Comparison of ENCODE assay signal across 8 cellular contexts in the genomic region with DNA sequence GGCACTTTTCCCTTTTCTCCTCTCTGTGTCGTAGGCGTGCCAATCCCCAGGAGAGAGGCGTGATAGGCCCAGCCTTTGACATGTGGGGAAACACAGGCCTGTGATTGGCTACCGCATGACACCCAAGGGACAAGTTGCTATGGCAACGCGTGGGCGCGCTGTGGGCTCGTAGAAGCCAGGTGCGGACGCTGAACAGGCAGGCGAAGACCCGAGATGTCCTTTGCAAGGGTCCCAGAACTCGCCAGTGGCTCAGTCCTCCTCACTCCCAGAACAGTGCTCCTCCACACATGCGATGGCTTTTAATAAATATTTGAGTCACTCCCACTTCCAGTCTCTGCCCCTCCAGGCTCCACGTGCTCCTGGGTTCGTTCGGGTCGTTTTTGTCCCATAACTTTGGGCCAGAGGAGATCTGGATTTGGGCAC. TPM values are rescaled to one million over a fixed set of nuclear protein-coding genes. Genes with fewer than 3 reads are reported as not detected.
DNase-seq lines count a peak whose midpoint lies in the region; ATAC-seq lines count a peak whose summit lies in the region.

No MANE protein-coding gene starts in this region.

- H3K27me3 Mint-ChIP-seq in activated T-helper 17 cell treated with anti-CD3 and anti-CD28 coated beads, Interleukin-2, amount 50 U/mL, for 72 hours = no peaks in the 10 kb centered on the region
- H3K27me3 Mint-ChIP-seq in natural killer cell treated with Interleukin-12 subunit alpha and Interleukin-12 subunit beta and Interleukin-15 and Interleukin-18, amount 100 ng/mL, for 72 hours = peaks cover 0 to 2% of the 10 kb centered on the region in 2 donors
- H3K27me3 Mint-ChIP-seq in stimulated activated memory B cell treated with anti-CD40 and anti-IgM and Interleukin-4, amounts not matched to agents 10 μg/mL and 1 μg/mL and 100 μg/mL, for 72 hours = peaks cover 9% of the 10 kb centered on the region

- H3K4me3 Mint-ChIP-seq in activated T-helper 17 cell treated with anti-CD3 and anti-CD28 coated beads, Interleukin-2, amount 50 U/mL, for 72 hours = peak overlapping the region; percentile 68
- H3K4me3 Mint-ChIP-seq in natural killer cell treated with Interleukin-12 subunit alpha and Interleukin-12 subunit beta and Interleukin-15 and Interleukin-18, amount 100 ng/mL, for 72 hours = peak overlapping the region; percentile 62
- peak overlapping the region; percentile 61 for H3K4me3 Mint-ChIP-seq in stimulated activated memory B cell treated with anti-CD40 and anti-IgM and Interleukin-4, amounts not matched to agents 10 μg/mL and 1 μg/mL and 100 μg/mL, for 72 hours

- ATAC-seq in GM21576 (IDR thresholded peaks at IDR 0.05; ENCODE audit: unreplicated experiment) = peak; percentile 89
- ATAC-seq in activated T-helper 17 cell treated with anti-CD3 and anti-CD28 coated beads, Interleukin-2, amount 50 U/mL, for 72 hours (replicated peaks) = peak; percentile 99
- peak; percentile 97 to 98 for ATAC-seq in natural killer cell treated with Interleukin-12 subunit alpha and Interleukin-12 subunit beta and Interleukin-15 and Interleukin-18, amount 100 ng/mL, for 72 hours
- ATAC-seq in stimulated activated memory B cell treated with anti-CD40 and anti-IgM and Interleukin-4, amounts not matched to agents 10 μg/mL and 1 μg/mL and 100 μg/mL, for 72 hours = peak; percentile 93

- H3K36me3 Mint-ChIP-seq in activated T-helper 17 cell treated with anti-CD3 and anti-CD28 coated beads, Interleukin-2, amount 50 U/mL, for 72 hours (ENCODE audit: low read depth) = no peaks in the 10 kb centered on the region
- H3K36me3 Mint-ChIP-seq in natural killer cell treated with Interleukin-12 subunit alpha and Interleukin-12 subunit beta and Interleukin-15 and Interleukin-18, amount 100 ng/mL, for 72 hours = no peaks in the 10 kb centered on the region
- no peaks in the 10 kb centered on the region for H3K36me3 Mint-ChIP-seq in stimulated activated memory B cell treated with anti-CD40 and anti-IgM and Interleukin-4, amounts not matched to agents 10 μg/mL and 1 μg/mL and 100 μg/mL, for 72 hours

- peak overlapping the region; percentile 72 for H3K27ac Mint-ChIP-seq in activated T-helper 17 cell treated with anti-CD3 and anti-CD28 coated beads, Interleukin-2, amount 50 U/mL, for 72 hours
- peak overlapping the region in 1 of 2 donors; percentile 45 for H3K27ac Mint-ChIP-seq in natural killer cell treated with Interleukin-12 subunit alpha and Interleukin-12 subunit beta and Interleukin-15 and Interleukin-18, amount 100 ng/mL, for 72 hours
- no peak overlapping the region for H3K27ac Mint-ChIP-seq in stimulated activated memory B cell treated with anti-CD40 and anti-IgM and Interleukin-4, amounts not matched to agents 10 μg/mL and 1 μg/mL and 100 μg/mL, for 72 hours

- in situ Hi-C loops in KBM-7 (cut with MboI; ENCODE audit: low pct_unique_long_range_greater_than_20kb, low sequenced_read_pairs) = no loop called here

- DNase-seq in COR-L47 (lab: John Stamatoyannopoulos, UW) (peak; percentile 98), KBM-7 (peak; percentile 97), RKO (ENCODE audit: low spot score) (peak; percentile 93), fibroblast of peridontal ligament (ENCODE audit: extremely low read depth) (peak; percentile 83)
- DNase-seq in natural killer cell treated with Interleukin-12 subunit alpha and Interleukin-12 subunit beta and Interleukin-15 and Interleukin-18, amount 100 ng/mL, for 72 hours (ENCODE audit: low spot score) = peak; percentile 92

- no peaks in the 10 kb centered on the region for H3K9me3 Mint-ChIP-seq in activated T-helper 17 cell treated with anti-CD3 and anti-CD28 coated beads, Interleukin-2, amount 50 U/mL, for 72 hours
- H3K9me3 Mint-ChIP-seq in natural killer cell treated with Interleukin-12 subunit alpha and Interleukin-12 subunit beta and Interleukin-15 and Interleukin-18, amount 100 ng/mL, for 72 hours = no peaks in the 10 kb centered on the region
- H3K9me3 Mint-ChIP-seq in stimulated activated memory B cell treated with anti-CD40 and anti-IgM and Interleukin-4, amounts not matched to agents 10 μg/mL and 1 μg/mL and 100 μg/mL, for 72 hours = no peaks in the 10 kb centered on the region

- peaks cover 9% of the 10 kb centered on the region for H3K4me1 Mint-ChIP-seq in activated T-helper 17 cell treated with anti-CD3 and anti-CD28 coated beads, Interleukin-2, amount 50 U/mL, for 72 hours
- peaks cover 12 to 16% of the 10 kb centered on the region in 2 donors for H3K4me1 Mint-ChIP-seq in natural killer cell treated with Interleukin-12 subunit alpha and Interleukin-12 subunit beta and Interleukin-15 and Interleukin-18, amount 100 ng/mL, for 72 hours (ENCODE audit: low read depth in 2 of 2)
- peaks cover 25% of the 10 kb centered on the region for H3K4me1 Mint-ChIP-seq in stimulated activated memory B cell treated with anti-CD40 and anti-IgM and Interleukin-4, amounts not matched to agents 10 μg/mL and 1 μg/mL and 100 μg/mL, for 72 hours

RNA-seq across cellular contexts. Expression of a gene that starts 4.2 kb away (rescaled TPM):
- not detected for total RNA-seq in activated T-helper 17 cell treated with anti-CD3 and anti-CD28 coated beads, Interleukin-2, amount 50 U/mL, for 72 hours
- total RNA-seq in natural killer cell treated with Interleukin-12 subunit alpha and Interleukin-12 subunit beta and Interleukin-15 and Interleukin-18, amount 100 ng/mL, for 72 hours = not detected

RNA-seq across cellular contexts. Expression of a gene that starts 18.4 kb away (rescaled TPM):
- not detected for total RNA-seq in activated T-helper 17 cell treated with anti-CD3 and anti-CD28 coated beads, Interleukin-2, amount 50 U/mL, for 72 hours
- not detected for total RNA-seq in natural killer cell treated with Interleukin-12 subunit alpha and Interleukin-12 subunit beta and Interleukin-15 and Interleukin-18, amount 100 ng/mL, for 72 hours

RNA-seq across cellular contexts. Expression of a gene that starts 20.0 kb away (rescaled TPM):
- total RNA-seq in activated T-helper 17 cell treated with anti-CD3 and anti-CD28 coated beads, Interleukin-2, amount 50 U/mL, for 72 hours = 10 to 100 TPM; 11.6 to 17.1 TPM
- total RNA-seq in natural killer cell treated with Interleukin-12 subunit alpha and Interleukin-12 subunit beta and Interleukin-15 and Interleukin-18, amount 100 ng/mL, for 72 hours = 10 to 100 TPM; 17.8 to 18.5 TPM

RNA-seq across cellular contexts. Expression of a gene that starts 27.1 kb away (rescaled TPM):
- not detected for total RNA-seq in activated T-helper 17 cell treated with anti-CD3 and anti-CD28 coated beads, Interleukin-2, amount 50 U/mL, for 72 hours
- total RNA-seq in natural killer cell treated with Interleukin-12 subunit alpha and Interleukin-12 subunit beta and Interleukin-15 and Interleukin-18, amount 100 ng/mL, for 72 hours = not detected

RNA-seq across cellular contexts. Expression of a gene that starts 59.7 kb away (rescaled TPM):
- total RNA-seq in activated T-helper 17 cell treated with anti-CD3 and anti-CD28 coated beads, Interleukin-2, amount 50 U/mL, for 72 hours = 10 to 100 TPM; 65.1 to 87.7 TPM
- 10 to 100 TPM; 39.1 to 67.9 TPM for total RNA-seq in natural killer cell treated with Interleukin-12 subunit alpha and Interleukin-12 subunit beta and Interleukin-15 and Interleukin-18, amount 100 ng/mL, for 72 hours

Comparison
In these comparisons a context has a peak if more than half of its experiments do, and no peak if none do; other contexts are left out.
1. Peak in every context shown above with its lines: DNase-seq and ATAC-seq.